ENCODE assay signal across 8 cellular contexts in genomic region chr3:67654099-67654831, GRCh38. TPM values are rescaled to one million over a fixed set of nuclear protein-coding genes. Genes with fewer than 3 reads are reported as not detected.
DNase-seq lines count a peak whose midpoint lies in the region; ATAC-seq and TF ChIP-seq lines count a peak whose summit lies in the region.

SUCLG2 (minus strand) TSS chr3:67654612; CDS start chr3:67654586, 26 bp downstream.

- peak within 1 kb of the TSS; percentile 99 to 100 for H3K27ac ChIP-seq in liver (ENCODE audit: low read depth in 1 of 2, low read length in 2 of 2)

- H3K27ac Mint-ChIP-seq in dendritic cell treated with granulocyte-macrophage colony-stimulating factor and Interleukin-4, amounts not matched to agents 40 ng/mL and 50 ng/mL, for 4 days, result peak within 1 kb of the TSS; percentile 73

- no peaks in the 10 kb centered on the region for H3K36me3 ChIP-seq in liver (ENCODE audit: control insufficient read depth in 4 of 4, insufficient read depth in 3 of 4, low read depth in 1 of 4, low read length in 3 of 4)

- H3K9me3 ChIP-seq in liver (ENCODE audit: control insufficient read depth in 4 of 4, low read length in 3 of 4), result no peaks in the 10 kb centered on the region

- H3K27me3 ChIP-seq in liver (ENCODE audit: control insufficient read depth in 4 of 4, insufficient read depth in 4 of 4, low read length in 3 of 4), result no peaks in the 10 kb centered on the region

- TF ChIP-seq CTCF in liver (IDR thresholded peaks at IDR 0.05; ENCODE audit: low read depth, low read length, missing input control), result no peak

- peaks cover 34% of the 10 kb centered on the region for H3K4me1 Mint-ChIP-seq in dendritic cell treated with granulocyte-macrophage colony-stimulating factor and Interleukin-4, amounts not matched to agents 40 ng/mL and 50 ng/mL, for 4 days (ENCODE audit: low read depth)

- H3K9me3 Mint-ChIP-seq in dendritic cell treated with granulocyte-macrophage colony-stimulating factor and Interleukin-4, amounts not matched to agents 40 ng/mL and 50 ng/mL, for 4 days, result no peaks in the 10 kb centered on the region

- H3K36me3 Mint-ChIP-seq in dendritic cell treated with granulocyte-macrophage colony-stimulating factor and Interleukin-4, amounts not matched to agents 40 ng/mL and 50 ng/mL, for 4 days (ENCODE audit: low read depth), result peaks cover 9% of the 10 kb centered on the region

- intact Hi-C loops in dendritic cell treated with granulocyte-macrophage colony-stimulating factor and Interleukin-4, amounts not matched to agents 40 ng/mL and 50 ng/mL, for 4 days (cut with micrococcal nuclease), result loop anchor here (2.0 to 10.0 kb wide), 2 partner anchors 539 to 655 kb away; partner anchors contain the start of gene KBTBD8

- H3K4me3 Mint-ChIP-seq in dendritic cell treated with granulocyte-macrophage colony-stimulating factor and Interleukin-4, amounts not matched to agents 40 ng/mL and 50 ng/mL, for 4 days, result peak within 1 kb of the TSS; percentile 73

- H3K4me1 ChIP-seq in liver (ENCODE audit: control insufficient read depth in 4 of 4, insufficient read depth in 4 of 4, low read length in 3 of 4), result peaks cover 9 to 48% (median 26%) of the 10 kb centered on the region in 4 donors

- under 1% methylated on average over 66 of the region's 66 CpGs for WGBS in liver

- peaks cover 35% of the 10 kb centered on the region for H3K27me3 Mint-ChIP-seq in dendritic cell treated with granulocyte-macrophage colony-stimulating factor and Interleukin-4, amounts not matched to agents 40 ng/mL and 50 ng/mL, for 4 days

- peak within 1 kb of the TSS; percentile 80 to 84 for H3K9ac ChIP-seq in liver (ENCODE audit: low read depth in 1 of 2, low read length in 2 of 2)

- peak; percentile 43 for ATAC-seq in GM18861 (IDR thresholded peaks at IDR 0.05; ENCODE audit: unreplicated experiment)
- ATAC-seq in HG03097 (IDR thresholded peaks at IDR 0.05; ENCODE audit: low FRiP score, unreplicated experiment), result peak; percentile 58

- peak; percentile 15 to 60 for TF ChIP-seq RAD21 in liver (IDR thresholded peaks at IDR 0.05)

- peak; percentile 87 for DNase-seq in AG08396 (ENCODE audit: low spot score)
- peak; percentile 75 for DNase-seq in NCI-H510A treated with DMSO at 0.1 percent for 48 hours (lab: John Stamatoyannopoulos, UW)
- peak; percentile 61 to 76 for DNase-seq in activated CD4-positive, alpha-beta T cell treated with anti-CD3 and anti-CD28 coated beads, Interleukin-2, amount 50 U/mL, for 24 hours (ENCODE audit: low read depth in 1 of 2, low spot score in 1 of 2)
- DNase-seq in stimulated activated CD4-positive, alpha-beta T cell treated with anti-CD3 and anti-CD28 coated beads, Interleukin-4, amount 100 ng/mL, for 24 hours, result peak; percentile 86

- peak within 1 kb of the TSS; percentile 80 to 97 (median 96) for H3K4me3 ChIP-seq in liver (ENCODE audit: low read depth in 1 of 3, low read length in 3 of 3)

TF ChIP-seq in liver, 16 proteins besides CTCF, POLR2A, EP300 and RAD21:
- TF ChIP-seq EGR1 (IDR thresholded peaks at IDR 0.05; ENCODE audit: low read depth in 2 of 2), result no peak
- peak; percentile 34 for TF ChIP-seq TAF1 (conservative IDR thresholded peaks at IDR 0.05)
- peak; percentile 66 for TF ChIP-seq NR2F2 (IDR thresholded peaks at IDR 0.05)
- peak; percentile 52 to 59 for TF ChIP-seq HNF4A (conservative IDR thresholded peaks at IDR 0.05)
- TF ChIP-seq GABPA (IDR thresholded peaks at IDR 0.05 in 1 of 2, conservative IDR thresholded peaks at IDR 0.05 in 1 of 2), result peak in 1 of 2 donors; percentile 36
- peak in 1 of 2 donors; percentile 18 for TF ChIP-seq JUND (IDR thresholded peaks at IDR 0.05)
- TF ChIP-seq RXRA (IDR thresholded peaks at IDR 0.05), result peak; percentile 52 to 62
- TF ChIP-seq MAX (IDR thresholded peaks at IDR 0.05), result no peak
- TF ChIP-seq ZBTB33 (IDR thresholded peaks at IDR 0.05), result no peak
- peak; percentile 48 for TF ChIP-seq REST (IDR thresholded peaks at IDR 0.05)
- no peak for TF ChIP-seq FOXA2 (IDR thresholded peaks at IDR 0.05)
- peak; percentile 96 for TF ChIP-seq YY1 (IDR thresholded peaks at IDR 0.05)
- no peak for TF ChIP-seq HNF4G (IDR thresholded peaks at IDR 0.05)
- TF ChIP-seq SP1 (IDR thresholded peaks at IDR 0.05), result peak; percentile 58
- no peak for TF ChIP-seq ATF3 (IDR thresholded peaks at IDR 0.05)
- no peak for TF ChIP-seq FOXA1 (IDR thresholded peaks at IDR 0.05)

RNA-seq across cellular contexts. Expression of gene SUCLG2, which starts in this region (rescaled TPM):
- total RNA-seq in liver, result 100 to 1,000 TPM in 1 of 2 donors, 10 to 100 TPM in 1; 45.3 to 114 TPM
- 100 to 1,000 TPM in 1 of 2 donors, 10 to 100 TPM in 1; 77.2 to 108 TPM for polyA plus RNA-seq in liver

Comparison
In these comparisons a context has a peak if more than half of its experiments do, and no peak if none do; other contexts are left out.
1. Peak in every context shown above with its lines: DNase-seq, ATAC-seq, H3K4me3 ChIP-seq and H3K27ac ChIP-seq.